ENCODE assay signal across 1 cellular context in the genomic region with DNA sequence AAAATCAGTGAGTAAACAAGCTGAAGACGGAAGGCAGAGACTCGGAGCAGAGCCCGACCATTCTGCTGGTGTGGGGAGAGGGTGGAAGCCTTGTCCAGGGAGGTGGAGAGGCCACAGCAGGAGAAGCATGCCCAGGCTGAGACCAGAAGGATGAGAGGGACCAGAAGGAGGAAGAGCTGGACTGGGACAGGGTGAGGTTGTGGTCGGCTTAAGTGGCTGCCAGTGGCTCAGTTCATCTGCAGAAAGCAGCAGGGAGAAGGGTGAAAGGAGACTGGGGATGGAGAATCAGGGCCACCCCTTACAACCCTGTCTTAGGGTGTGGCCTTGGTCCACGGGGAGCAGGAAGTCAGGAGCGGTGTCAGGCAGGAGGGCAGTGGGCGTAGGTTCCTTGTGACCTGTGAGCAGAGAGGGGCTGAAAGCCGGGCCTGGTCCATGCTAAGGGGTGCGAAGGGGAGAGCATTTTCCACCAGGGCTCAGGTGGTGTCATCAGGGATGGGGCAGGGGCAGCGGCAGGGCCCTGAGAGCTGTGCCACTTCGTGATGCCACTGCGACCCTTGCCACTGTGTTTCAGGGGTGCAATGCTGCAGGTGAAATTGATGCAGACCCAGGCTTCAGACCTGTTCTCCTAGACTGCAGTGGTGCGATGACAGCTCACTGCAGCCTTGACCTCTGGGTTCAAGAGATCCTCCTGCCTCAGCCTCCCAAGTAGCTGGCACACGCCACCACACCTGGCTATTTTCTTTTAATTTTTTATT.
TF ChIP-seq lines count a peak whose summit lies in the region.

No MANE protein-coding gene starts in this region.

TF ChIP-seq in IMR-90, 13 proteins besides CTCF, POLR2A, EP300 and RAD21 (continued from another document):
- TF ChIP-seq, protein P1, sequence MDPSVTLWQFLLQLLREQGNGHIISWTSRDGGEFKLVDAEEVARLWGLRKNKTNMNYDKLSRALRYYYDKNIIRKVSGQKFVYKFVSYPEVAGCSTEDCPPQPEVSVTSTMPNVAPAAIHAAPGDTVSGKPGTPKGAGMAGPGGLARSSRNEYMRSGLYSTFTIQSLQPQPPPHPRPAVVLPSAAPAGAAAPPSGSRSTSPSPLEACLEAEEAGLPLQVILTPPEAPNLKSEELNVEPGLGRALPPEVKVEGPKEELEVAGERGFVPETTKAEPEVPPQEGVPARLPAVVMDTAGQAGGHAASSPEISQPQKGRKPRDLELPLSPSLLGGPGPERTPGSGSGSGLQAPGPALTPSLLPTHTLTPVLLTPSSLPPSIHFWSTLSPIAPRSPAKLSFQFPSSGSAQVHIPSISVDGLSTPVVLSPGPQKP (IDR thresholded peaks at IDR 0.05; ENCODE audit: borderline replicate concordance, low read depth, low read length), result no peak
- TF ChIP-seq MAFK (IDR thresholded peaks at IDR 0.05; ENCODE audit: low read depth, low read length) (no peak), MXI1 (IDR thresholded peaks at IDR 0.05; ENCODE audit: borderline replicate concordance, low read depth, low read length) (no peak), CEBPB (IDR thresholded peaks at IDR 0.05; ENCODE audit: low read depth, low read length) (no peak), RFX5 (IDR thresholded peaks at IDR 0.05; ENCODE audit: low read depth, low read length) (no peak), RCOR1 (IDR thresholded peaks at IDR 0.05; ENCODE audit: insufficient replicate concordance, low read length) (no peak), SMC3 (IDR thresholded peaks at IDR 0.05; ENCODE audit: low read depth, low read length) (no peak), FOS (IDR thresholded peaks at IDR 0.05; ENCODE audit: low read depth, low read length) (no peak), BHLHE40 (IDR thresholded peaks at IDR 0.05; ENCODE audit: low read depth, low read length) (no peak), MAZ (IDR thresholded peaks at IDR 0.05; ENCODE audit: borderline replicate concordance, low read depth, low read length) (no peak), NFE2L2 (IDR thresholded peaks at IDR 0.05; ENCODE audit: low read depth, low read length) (no peak), CHD1 (IDR thresholded peaks at IDR 0.05; ENCODE audit: low read depth, low read length) (no peak)
